Comparison of ENCODE assay signal across 8 cellular contexts in the genomic region with DNA sequence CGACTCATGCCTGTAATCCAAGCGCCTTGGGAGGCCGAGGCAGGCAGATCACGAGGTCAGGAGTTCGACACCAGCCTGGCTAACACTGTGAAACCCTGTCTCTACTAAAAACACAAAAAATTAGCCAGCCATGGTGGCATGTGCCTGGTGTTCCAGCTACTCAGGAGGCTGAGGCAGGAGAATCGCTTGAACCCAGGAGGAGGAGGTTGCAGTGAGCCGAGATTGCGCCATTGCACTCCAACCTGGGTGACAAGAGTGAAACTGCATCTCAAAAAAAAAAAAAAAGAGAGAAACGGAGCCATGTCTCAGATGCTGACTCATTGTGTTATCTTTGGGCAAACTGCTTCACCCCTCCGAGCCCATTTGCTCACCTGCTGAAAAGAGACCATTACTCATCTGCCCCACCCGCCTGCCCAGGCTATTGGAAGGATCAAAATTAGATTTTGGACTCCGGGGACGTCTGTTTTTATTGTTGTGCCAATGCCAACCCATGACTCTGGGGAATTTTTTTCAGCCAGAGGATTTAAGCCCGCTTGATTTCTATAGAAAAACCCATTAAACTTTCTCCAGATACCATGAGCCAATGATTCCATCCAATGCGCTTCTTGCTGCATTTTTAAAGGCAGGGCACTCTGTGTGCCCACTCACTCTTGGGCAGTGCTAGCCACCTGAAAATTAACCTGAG. TPM values are rescaled to one million over a fixed set of nuclear protein-coding genes. Genes with fewer than 3 reads are reported as not detected.
DNase-seq lines count a peak whose midpoint lies in the region; ATAC-seq and TF ChIP-seq lines count a peak whose summit lies in the region.

No MANE protein-coding gene starts in this region.

- no peaks in the 10 kb centered on the region for H3K9me3 ChIP-seq in Panc1 (ENCODE audit: control insufficient read depth, insufficient read depth, low read depth, low read length)

- no peaks in the 10 kb centered on the region for H3K36me3 ChIP-seq in Panc1 (ENCODE audit: control insufficient read depth, insufficient read depth, low read length)

- peak; percentile 9 for DNase-seq in stimulated activated CD4-positive, alpha-beta T cell treated with anti-CD3 and anti-CD28 coated beads, Interleukin-1b, Interleukin-23, amount 100 ng/mL, for 48 hours
- DNase-seq in stimulated activated CD4-positive, alpha-beta T cell treated with anti-CD3 and anti-CD28 coated beads, Interleukin-4, amount 100 ng/mL, for 4 hours, result no peak
- DNase-seq in Panc1 (ENCODE audit: low read depth, low spot score), result peak; percentile 60
- DNase-seq in foreskin keratinocyte, result peak; percentile 82 to 91
- no peak for DNase-seq in sciatic nerve (ENCODE audit: low spot score)
- DNase-seq in nucleus accumbens (lab: John Stamatoyannopoulos, UW), result no peak
- no peak for DNase-seq in occipital lobe (lab: John Stamatoyannopoulos, UW)
- no peak for DNase-seq in SKM-1 treated with dmso at 0.1 percent for 144 hours (lab: John Stamatoyannopoulos, UW; ENCODE audit: unreplicated experiment)

- intact Hi-C loops in Panc1 (cut with micrococcal nuclease; ENCODE audit: unreplicated experiment) (no loop called here), sciatic nerve (cut with DNase I) (no loop called here)

- TF ChIP-seq CTCF in Panc1 (IDR thresholded peaks at IDR 0.05) (no peak), foreskin keratinocyte (conservative IDR thresholded peaks at IDR 0.05) (no peak)

- H3K27ac ChIP-seq in Panc1 (ENCODE audit: low read length) (peak overlapping the region; percentile 25), foreskin keratinocyte (peak overlapping the region; percentile 92)

- CTCF ChIA-PET in Panc1 (lab: Charles Lee), result no interaction called here

- H3K27me3 ChIP-seq in Panc1 (ENCODE audit: control insufficient read depth, insufficient read depth, low read length) (no peaks in the 10 kb centered on the region), foreskin keratinocyte (no peaks in the 10 kb centered on the region)

- POLR2A ChIA-PET in Panc1 (lab: Charles Lee), result interaction anchor here (0.9 kb wide), 1 partner anchor 62 kb away, joined by 3 read pairs; no protein-coding TSS in a partner anchor

- no TSS peak for BruUV-seq in Panc1 (replicated peaks; lab: Mats Ljungman, UMichigan)

- ATAC-seq in Panc1 (peak; percentile 58; the same call in 1 of the 2 replicates), foreskin keratinocyte (peak; percentile 90), sciatic nerve (no peak)

- H3K4me3 ChIP-seq in Panc1 (ENCODE audit: low read depth in 2 of 2, low read length in 2 of 2), result no peak overlapping the region

- in situ Hi-C loops in Panc1 (cut with HindIII; ENCODE audit: low pct_unique_long_range_greater_than_20kb, low sequenced_read_pairs), result no loop called here

- H3K4me1 ChIP-seq in Panc1 (ENCODE audit: control insufficient read depth, insufficient read depth, low read length) (peaks cover 7% of the 10 kb centered on the region), foreskin keratinocyte (peaks cover 14% of the 10 kb centered on the region)

RNA-seq across cellular contexts. Expression of gene KPNA7, which starts 16.5 kb away (rescaled TPM):
- total RNA-seq in Panc1 (2021; ENCODE audit: unreplicated experiment), result 0.49 TPM
- polyA plus RNA-seq in Panc1 (2012; ENCODE audit: insufficient read length), result 0.34 TPM
- total RNA-seq in foreskin keratinocyte, result 0.20 TPM in 1 of 2 replicates, not detected in the other
- polyA plus RNA-seq in foreskin keratinocyte, result 0.06 and 0.16 TPM in 2 replicates
- total RNA-seq in sciatic nerve, result not detected
- not detected for total RNA-seq in occipital lobe

RNA-seq across cellular contexts. Expression of gene MYH16, which starts 48.2 kb away (rescaled TPM):
- total RNA-seq in Panc1 (2021; ENCODE audit: unreplicated experiment), result 0.23 TPM
- 0.48 TPM for polyA plus RNA-seq in Panc1 (2012; ENCODE audit: insufficient read length)
- 1.3 and 2.6 TPM in 2 replicates for total RNA-seq in foreskin keratinocyte
- 1.1 and 2.3 TPM in 2 replicates for polyA plus RNA-seq in foreskin keratinocyte
- total RNA-seq in sciatic nerve, result not detected
- total RNA-seq in occipital lobe, result not detected

Comparison
In these comparisons a context has a peak if more than half of its experiments do, and no peak if none do; other contexts are left out.
1. DNase-seq: peak in stimulated activated CD4-positive, alpha-beta T cell treated with anti-CD3 and anti-CD28 coated beads, Interleukin-1b, Interleukin-23, amount 100 ng/mL, for 48 hours (single experiment), Panc1 (single experiment) and foreskin keratinocyte (2 of 2); none in stimulated activated CD4-positive, alpha-beta T cell treated with anti-CD3 and anti-CD28 coated beads, Interleukin-4, amount 100 ng/mL, for 4 hours (0 of 2), sciatic nerve (single experiment), nucleus accumbens (0 of 56), occipital lobe (single experiment) and SKM-1 treated with dmso at 0.1 percent for 144 hours (single experiment).